ENCODE assay signal across 8 cellular contexts in genomic region chr3:134212898-134213665, GRCh38. TPM values are rescaled to one million over a fixed set of nuclear protein-coding genes. Genes with fewer than 3 reads are reported as not detected.
DNase-seq lines count a peak whose midpoint lies in the region; ATAC-seq and TF ChIP-seq lines count a peak whose summit lies in the region.

No MANE protein-coding gene starts in this region.

- TF ChIP-seq CTCF in CD14-positive monocyte (IDR thresholded peaks at IDR 0.05), result peak; percentile 97

- H3K4me1 Mint-ChIP-seq in CD14-positive monocyte, result peaks cover 2% of the 10 kb centered on the region
- H3K4me1 Mint-ChIP-seq in naive B cell, result peaks cover 25 to 29% (median 26%) of the 10 kb centered on the region in 3 donors
- peaks cover 23% of the 10 kb centered on the region for H3K4me1 Mint-ChIP-seq in stimulated activated effector memory CD8-positive, alpha-beta T cell treated with anti-CD3 and anti-CD28 coated beads, Interleukin-12 subunit alpha, Interleukin-12 subunit beta, amount 100 ng/mL, for 72 hours

- no peaks in the 10 kb centered on the region for H3K27me3 ChIP-seq in NT2/D1 (ENCODE audit: insufficient read depth, insufficient read length)

- H3K9me3 Mint-ChIP-seq in CD14-positive monocyte (no peaks in the 10 kb centered on the region), naive B cell (no peaks in the 10 kb centered on the region)
- no peaks in the 10 kb centered on the region for H3K9me3 Mint-ChIP-seq in stimulated activated effector memory CD8-positive, alpha-beta T cell treated with anti-CD3 and anti-CD28 coated beads, Interleukin-12 subunit alpha, Interleukin-12 subunit beta, amount 100 ng/mL, for 72 hours

- ATAC-seq in GM19395 (IDR thresholded peaks at IDR 0.05; ENCODE audit: unreplicated experiment) (peak; percentile 73), naive B cell (ENCODE audit: low read depth in 2 of 2) (peak; percentile 83 to 90)
- ATAC-seq in stimulated activated effector memory CD8-positive, alpha-beta T cell treated with anti-CD3 and anti-CD28 coated beads, Interleukin-12 subunit alpha, Interleukin-12 subunit beta, amount 100 ng/mL, for 72 hours, result peak; percentile 89

- H3K27ac Mint-ChIP-seq in CD14-positive monocyte, result no peak overlapping the region
- peak overlapping the region in 2 of 6 donors; percentile 3 to 48 for H3K27ac Mint-ChIP-seq in naive B cell
- no peak overlapping the region for H3K27ac Mint-ChIP-seq in stimulated activated effector memory CD8-positive, alpha-beta T cell treated with anti-CD3 and anti-CD28 coated beads, Interleukin-12 subunit alpha, Interleukin-12 subunit beta, amount 100 ng/mL, for 72 hours

- H3K27me3 Mint-ChIP-seq in CD14-positive monocyte (ENCODE audit: low read depth in 3 of 3), result peaks cover 0 to 1% (median 0%) of the 10 kb centered on the region in 3 donors
- H3K27me3 Mint-ChIP-seq in naive B cell, result no peaks in the 10 kb centered on the region

- H3K36me3 Mint-ChIP-seq in CD14-positive monocyte (peaks cover 24 to 28% of the 10 kb centered on the region in 2 donors), naive B cell (peaks cover 10% of the 10 kb centered on the region in 2 donors)
- peaks cover 27% of the 10 kb centered on the region for H3K36me3 Mint-ChIP-seq in stimulated activated effector memory CD8-positive, alpha-beta T cell treated with anti-CD3 and anti-CD28 coated beads, Interleukin-12 subunit alpha, Interleukin-12 subunit beta, amount 100 ng/mL, for 72 hours

- H3K27ac ChIP-seq in epithelial cell of prostate, result peak overlapping the region; percentile 35

- no peaks in the 10 kb centered on the region for H3K4me1 ChIP-seq in NT2/D1 (ENCODE audit: insufficient read depth, insufficient read length)

- H3K9ac ChIP-seq in NT2/D1 (ENCODE audit: insufficient read length, low read depth), result no peak overlapping the region

- H3K9me3 ChIP-seq in NT2/D1 (ENCODE audit: insufficient read depth, low read length), result no peaks in the 10 kb centered on the region

- H3K4me3 Mint-ChIP-seq in CD14-positive monocyte, result no peak overlapping the region
- no peak overlapping the region for H3K4me3 Mint-ChIP-seq in naive B cell
- no peak overlapping the region for H3K4me3 Mint-ChIP-seq in stimulated activated effector memory CD8-positive, alpha-beta T cell treated with anti-CD3 and anti-CD28 coated beads, Interleukin-12 subunit alpha, Interleukin-12 subunit beta, amount 100 ng/mL, for 72 hours

- peaks cover 53% of the 10 kb centered on the region for H3K36me3 ChIP-seq in NT2/D1 (ENCODE audit: insufficient read depth, insufficient read length, low read length)

- peak; percentile 69 for DNase-seq in CD14-positive monocyte (ENCODE audit: low spot score)
- peak; percentile 74 for DNase-seq in HPDE6-E6E7 (ENCODE audit: extremely low spot score)
- DNase-seq in NT2/D1 (ENCODE audit: low read depth, low spot score), result peak; percentile 81
- DNase-seq in activated CD8-positive, alpha-beta memory T cell treated with anti-CD3 and anti-CD28 coated beads, Interleukin-2, amount 50 U/mL, for 24 hours (ENCODE audit: extremely low read depth), result peak; percentile 74
- DNase-seq in epithelial cell of prostate (ENCODE audit: low read depth, low spot score), result peak; percentile 61
- peak; percentile 72 for DNase-seq in naive B cell
- peak; percentile 87 to 93 for DNase-seq in stimulated activated effector memory CD8-positive, alpha-beta T cell treated with anti-CD3 and anti-CD28 coated beads, Interleukin-12 subunit alpha, Interleukin-12 subunit beta, amount 100 ng/mL, for 72 hours (ENCODE audit: low spot score in 2 of 2)

- H3K4me3 ChIP-seq in NT2/D1 (ENCODE audit: insufficient read length, low read depth), result no peak overlapping the region

- intact Hi-C loops in CD14-positive monocyte (cut with micrococcal nuclease), result loop anchor here (5.0 kb wide), 1 partner anchor 259 kb away; no protein-coding TSS in a partner anchor

RNA-seq across cellular contexts. Expression of gene RYK, which starts 37.6 kb away (rescaled TPM):
- polyA plus RNA-seq in CD14-positive monocyte (1 to 10 TPM; 3.5 to 5.0 TPM), naive B cell (ENCODE audit: low read depth in 6 of 6) (10 to 100 TPM in 2 of 6 donors, 1 to 10 TPM in 4; 3.7 to 14.2 (median 8.1) TPM)
